In genomic region chr6:89311853-89312531, GRCh38 we compare ENCODE assay signal across 8 cellular contexts. TPM values are rescaled to one million over a fixed set of nuclear protein-coding genes. Genes with fewer than 3 reads are reported as not detected.
DNase-seq lines count a peak whose midpoint lies in the region; ATAC-seq and TF ChIP-seq lines count a peak whose summit lies in the region.

No MANE protein-coding gene starts in this region.

- H3K9me3 Mint-ChIP-seq in activated naive CD8-positive, alpha-beta T cell treated with anti-CD3 and anti-CD28 coated beads, Interleukin-2, amount 10 ng/mL, durations not matched to agents 7 days and 5 days = no peaks in the 10 kb centered on the region
- H3K9me3 Mint-ChIP-seq in activated naive CD8-positive, alpha-beta T cell treated with anti-CD3 and anti-CD28 coated beads, Interleukin-2, amount 50 U/mL, for 24 hours = no peaks in the 10 kb centered on the region
- H3K9me3 Mint-ChIP-seq in T-cell = no peaks in the 10 kb centered on the region

- no peak for DNase-seq in activated naive CD8-positive, alpha-beta T cell treated with anti-CD3 and anti-CD28 coated beads, Interleukin-2, amount 10 ng/mL, durations not matched to agents 7 days and 5 days
- no peak for DNase-seq in activated naive CD8-positive, alpha-beta T cell treated with anti-CD3 and anti-CD28 coated beads, Interleukin-2, amount 50 U/mL, for 24 hours
- peak; percentile 81 for DNase-seq in astrocyte of the spinal cord (ENCODE audit: low read depth, low spot score)
- peak in 41 of 51 donors; percentile 14 to 75 (median 55) for DNase-seq in hypothalamus (lab: John Stamatoyannopoulos, UW)
- DNase-seq in sciatic nerve (ENCODE audit: low spot score) = peak; percentile 84
- DNase-seq in T-cell = no peak

- H3K4me1 Mint-ChIP-seq in activated naive CD8-positive, alpha-beta T cell treated with anti-CD3 and anti-CD28 coated beads, Interleukin-2, amount 10 ng/mL, durations not matched to agents 7 days and 5 days = no peaks in the 10 kb centered on the region
- H3K4me1 Mint-ChIP-seq in activated naive CD8-positive, alpha-beta T cell treated with anti-CD3 and anti-CD28 coated beads, Interleukin-2, amount 50 U/mL, for 24 hours = no peaks in the 10 kb centered on the region
- peaks cover 0 to 5% (median 0%) of the 10 kb centered on the region in 3 donors for H3K4me1 Mint-ChIP-seq in T-cell

- H3K4me3 Mint-ChIP-seq in activated naive CD8-positive, alpha-beta T cell treated with anti-CD3 and anti-CD28 coated beads, Interleukin-2, amount 10 ng/mL, durations not matched to agents 7 days and 5 days = no peak overlapping the region
- H3K4me3 Mint-ChIP-seq in activated naive CD8-positive, alpha-beta T cell treated with anti-CD3 and anti-CD28 coated beads, Interleukin-2, amount 50 U/mL, for 24 hours = no peak overlapping the region
- no peak overlapping the region for H3K4me3 Mint-ChIP-seq in T-cell

- H3K27me3 Mint-ChIP-seq in activated naive CD8-positive, alpha-beta T cell treated with anti-CD3 and anti-CD28 coated beads, Interleukin-2, amount 10 ng/mL, durations not matched to agents 7 days and 5 days = peaks cover 3% of the 10 kb centered on the region
- H3K27me3 Mint-ChIP-seq in activated naive CD8-positive, alpha-beta T cell treated with anti-CD3 and anti-CD28 coated beads, Interleukin-2, amount 50 U/mL, for 24 hours = no peaks in the 10 kb centered on the region
- no peaks in the 10 kb centered on the region for H3K27me3 Mint-ChIP-seq in T-cell

- TF ChIP-seq CTCF in astrocyte of the spinal cord (IDR thresholded peaks at IDR 0.05; ENCODE audit: low read depth, low read length) = peak; percentile 65

- in situ Hi-C loops in astrocyte of the spinal cord (cut with HindIII; ENCODE audit: low sequenced_read_pairs) = no loop called here

- H3K36me3 Mint-ChIP-seq in activated naive CD8-positive, alpha-beta T cell treated with anti-CD3 and anti-CD28 coated beads, Interleukin-2, amount 10 ng/mL, durations not matched to agents 7 days and 5 days = peaks cover 2% of the 10 kb centered on the region
- peaks cover 5% of the 10 kb centered on the region for H3K36me3 Mint-ChIP-seq in activated naive CD8-positive, alpha-beta T cell treated with anti-CD3 and anti-CD28 coated beads, Interleukin-2, amount 50 U/mL, for 24 hours (ENCODE audit: low read depth)
- H3K36me3 Mint-ChIP-seq in T-cell = peaks cover 21% of the 10 kb centered on the region

- intact Hi-C loops in sciatic nerve (cut with DNase I) = no loop called here

- ATAC-seq in activated naive CD8-positive, alpha-beta T cell treated with anti-CD3 and anti-CD28 coated beads, Interleukin-2, amount 10 ng/mL, durations not matched to agents 7 days and 5 days (ENCODE audit: low read depth) = no peak
- ATAC-seq in activated naive CD8-positive, alpha-beta T cell treated with anti-CD3 and anti-CD28 coated beads, Interleukin-2, amount 50 U/mL, for 24 hours = no peak
- ATAC-seq in sciatic nerve = peak; percentile 80
- no peak for ATAC-seq in HG02973 (IDR thresholded peaks at IDR 0.05; ENCODE audit: unreplicated experiment)
- ATAC-seq in GM18511 (IDR thresholded peaks at IDR 0.05; ENCODE audit: unreplicated experiment) = no peak
- ATAC-seq in T-cell (replicated peaks in 1 of 4) = no peak

- POLR2A ChIA-PET in activated naive CD8-positive, alpha-beta T cell treated with anti-CD3 and anti-CD28 coated beads, Interleukin-2, amount 10 ng/mL, durations not matched to agents 7 days and 5 days (lab: Charles Lee) = no interaction called here
- POLR2A ChIA-PET in T-cell (lab: Charles Lee) = no interaction called here

- H3K27ac Mint-ChIP-seq in activated naive CD8-positive, alpha-beta T cell treated with anti-CD3 and anti-CD28 coated beads, Interleukin-2, amount 10 ng/mL, durations not matched to agents 7 days and 5 days = peak overlapping the region; percentile 25
- H3K27ac Mint-ChIP-seq in activated naive CD8-positive, alpha-beta T cell treated with anti-CD3 and anti-CD28 coated beads, Interleukin-2, amount 50 U/mL, for 24 hours = no peak overlapping the region
- H3K27ac Mint-ChIP-seq in T-cell = no peak overlapping the region

- CTCF ChIA-PET in T-cell (lab: Charles Lee) = interaction anchor here in 1 of 2 donors (0.6 kb wide), 1 partner anchor 266 kb away, joined by 5 read pairs; no protein-coding TSS in a partner anchor

- no peak overlapping the region for H3K4me3 ChIP-seq in astrocyte of the spinal cord (ENCODE audit: low read depth, low read length)

RNA-seq across cellular contexts. Expression of gene GABRR2, which starts 3.1 kb away (rescaled TPM):
- total RNA-seq in activated naive CD8-positive, alpha-beta T cell treated with anti-CD3 and anti-CD28 coated beads, Interleukin-2, amount 10 ng/mL, durations not matched to agents 7 days and 5 days = under 1 TPM; 0.74 to 0.75 TPM
- total RNA-seq in sciatic nerve (1.7 TPM), T-cell (1 to 10 TPM in 1 of 5 donors, under 1 TPM in 4; 0.49 to 1.5 (median 0.73) TPM)

RNA-seq across cellular contexts. Expression of gene UBE2J1, which starts 40.5 kb away (rescaled TPM):
- total RNA-seq in activated naive CD8-positive, alpha-beta T cell treated with anti-CD3 and anti-CD28 coated beads, Interleukin-2, amount 10 ng/mL, durations not matched to agents 7 days and 5 days = 10 to 100 TPM; 26.5 to 27.9 TPM
- total RNA-seq in sciatic nerve = 32.9 TPM
- 10 to 100 TPM; 14.6 to 24.1 (median 22.6) TPM for total RNA-seq in T-cell

Comparison
In these comparisons a context has a peak if more than half of its experiments do, and no peak if none do; other contexts are left out.
1. DNase-seq: peak in astrocyte of the spinal cord (single experiment), hypothalamus (41 of 51) and sciatic nerve (single experiment); none in activated naive CD8-positive, alpha-beta T cell treated with anti-CD3 and anti-CD28 coated beads, Interleukin-2, amount 10 ng/mL, durations not matched to agents 7 days and 5 days (single experiment), activated naive CD8-positive, alpha-beta T cell treated with anti-CD3 and anti-CD28 coated beads, Interleukin-2, amount 50 U/mL, for 24 hours (single experiment) and T-cell (0 of 34).